8 cellular contexts compared by ENCODE assay signal in genomic region chr13:110137677-110138008, GRCh38.
A peak's percentile ranks its signal among the peaks of the same experiment; 100 is the strongest.
DNase-seq lines count a peak whose midpoint lies in the region; ATAC-seq, FAIRE-seq and TF ChIP-seq lines count a peak whose summit lies in the region.

No MANE protein-coding gene starts in this region.

- peak; percentile 48 to 60; a peak in 4 of 5 replicates for TF ChIP-seq RAD21 in A549 (conservative IDR thresholded peaks at IDR 0.05 in 1 of 2, IDR thresholded peaks at IDR 0.05 in 1 of 2)

- H3K9me3 Mint-ChIP-seq in activated CD8-positive, alpha-beta T cell treated with anti-CD3 and anti-CD28 coated beads, Interleukin-2, amount 10 ng/mL, durations not matched to agents 7 days and 5 days (ENCODE audit: insufficient read depth), result peaks cover 2% of the 10 kb centered on the region
- H3K9me3 Mint-ChIP-seq in progenitor cell of endocrine pancreas (ENCODE audit: low read depth), result peaks cover 6% of the 10 kb centered on the region

- H3K27ac Mint-ChIP-seq in activated CD8-positive, alpha-beta T cell treated with anti-CD3 and anti-CD28 coated beads, Interleukin-2, amount 10 ng/mL, durations not matched to agents 7 days and 5 days, result peak overlapping the region; percentile 73
- H3K27ac Mint-ChIP-seq in progenitor cell of endocrine pancreas, result peak overlapping the region; percentile 93

- CTCF ChIA-PET in A549 (lab: Yijun Ruan, JAX), result interaction anchor here (0.6 to 3.0 kb wide), 5 partner anchors 8 to 1178 kb away, joined by 3 to 11 read pairs (median 6); no protein-coding TSS in a partner anchor
- CTCF ChIA-PET in activated CD8-positive, alpha-beta T cell treated with anti-CD3 and anti-CD28 coated beads, Interleukin-2, amount 10 ng/mL, durations not matched to agents 7 days and 5 days (lab: Charles Lee), result no interaction called here

- H3K27ac ChIP-seq in A549, result peak overlapping the region; percentile 84 to 91

- WGBS in A549 (ENCODE audit: missing lambda C conversion rate), result 0% methylated on average over 8 of the region's 8 CpGs

- ATAC-seq in A549, result peak; percentile 78 to 83
- ATAC-seq in HG02623 (IDR thresholded peaks at IDR 0.05; ENCODE audit: unreplicated experiment), result peak; percentile 67
- ATAC-seq in activated CD8-positive, alpha-beta T cell treated with anti-CD3 and anti-CD28 coated beads, Interleukin-2, amount 10 ng/mL, durations not matched to agents 7 days and 5 days, result peak; percentile 70
- peak; percentile 87 for ATAC-seq in Right ventricle myocardium superior (ENCODE audit: poor library complexity)

- POLR2A ChIA-PET in A549 (lab: Yijun Ruan, JAX), result no interaction called here
- POLR2A ChIA-PET in activated CD8-positive, alpha-beta T cell treated with anti-CD3 and anti-CD28 coated beads, Interleukin-2, amount 10 ng/mL, durations not matched to agents 7 days and 5 days (lab: Charles Lee), result no interaction called here

- peaks cover 36% of the 10 kb centered on the region for H3K27me3 Mint-ChIP-seq in activated CD8-positive, alpha-beta T cell treated with anti-CD3 and anti-CD28 coated beads, Interleukin-2, amount 10 ng/mL, durations not matched to agents 7 days and 5 days (ENCODE audit: low read depth)
- peaks cover 29% of the 10 kb centered on the region for H3K27me3 Mint-ChIP-seq in progenitor cell of endocrine pancreas

- TF ChIP-seq CTCF in A549 (IDR thresholded peaks at IDR 0.05) (peak; percentile 51), GM12874 (IDR thresholded peaks at IDR 0.05; ENCODE audit: insufficient read depth, low read depth, low read length) (peak; percentile 32; the same call in 1 of the 2 replicates), progenitor cell of endocrine pancreas (IDR thresholded peaks at IDR 0.05; ENCODE audit: unreplicated experiment) (peak; percentile 53)

- no peaks in the 10 kb centered on the region for H3K36me3 Mint-ChIP-seq in activated CD8-positive, alpha-beta T cell treated with anti-CD3 and anti-CD28 coated beads, Interleukin-2, amount 10 ng/mL, durations not matched to agents 7 days and 5 days (ENCODE audit: low read depth)
- no peaks in the 10 kb centered on the region for H3K36me3 Mint-ChIP-seq in progenitor cell of endocrine pancreas (ENCODE audit: insufficient read depth)

- H3K4me3 ChIP-seq in A549, result peak overlapping the region; percentile 64

- DNase-seq in A549 (ENCODE audit: low read depth in 1 of 2, low spot score in 1 of 2) (peak; percentile 56 to 63), NCI-H128 (lab: John Stamatoyannopoulos, UW; ENCODE audit: unreplicated experiment) (peak; percentile 46), Right ventricle myocardium superior (peak; percentile 77), progenitor cell of endocrine pancreas (ENCODE audit: low spot score, unreplicated experiment) (no peak), amniotic stem cell (lab: John Stamatoyannopoulos, UW) (no peak)
- DNase-seq in activated CD8-positive, alpha-beta T cell treated with anti-CD3 and anti-CD28 coated beads, Interleukin-2, amount 10 ng/mL, durations not matched to agents 7 days and 5 days, result no peak

- H3K4me1 Mint-ChIP-seq in activated CD8-positive, alpha-beta T cell treated with anti-CD3 and anti-CD28 coated beads, Interleukin-2, amount 10 ng/mL, durations not matched to agents 7 days and 5 days (ENCODE audit: low read depth), result peaks cover 13% of the 10 kb centered on the region
- H3K4me1 Mint-ChIP-seq in progenitor cell of endocrine pancreas (ENCODE audit: low read depth), result peaks cover 14% of the 10 kb centered on the region

- TF ChIP-seq POLR2A in A549 (IDR thresholded peaks at IDR 0.05; ENCODE audit: low read length), result no peak

- H3K4me1 ChIP-seq in A549, result peaks cover 7% of the 10 kb centered on the region; the same call in 1 of the 3 replicates

- no peak for TF ChIP-seq EP300 in A549 (IDR thresholded peaks at IDR 0.05)

- peak overlapping the region; percentile 89 for H3K4me2 ChIP-seq in A549

- no peaks in the 10 kb centered on the region for H3K9me3 ChIP-seq in A549

- H3K4me3 Mint-ChIP-seq in activated CD8-positive, alpha-beta T cell treated with anti-CD3 and anti-CD28 coated beads, Interleukin-2, amount 10 ng/mL, durations not matched to agents 7 days and 5 days, result peak overlapping the region; percentile 75
- peak overlapping the region; percentile 90 for H3K4me3 Mint-ChIP-seq in progenitor cell of endocrine pancreas (ENCODE audit: low read depth)

- FAIRE-seq in A549 (lab: Jason Lieb, UNC), result no peak

- intact Hi-C loops in Right ventricle myocardium superior (cut with DNase I), result no loop called here

TF ChIP-seq in A549, 52 proteins besides CTCF, POLR2A, EP300 and RAD21:
- TF ChIP-seq ESRRA (IDR thresholded peaks at IDR 0.05; ENCODE audit: borderline replicate concordance, low read length) (no peak), POLR2AphosphoS2 (conservative IDR thresholded peaks at IDR 0.05; ENCODE audit: low read length) (no peak), EHF (CRISPR knock-in tag; IDR thresholded peaks at IDR 0.05) (no peak), NFE2L2 (conservative IDR thresholded peaks at IDR 0.05; ENCODE audit: low read length) (no peak), MAX (IDR thresholded peaks at IDR 0.05) (no peak), BHLHE40 (IDR thresholded peaks at IDR 0.05; ENCODE audit: low read depth, low read length) (no peak), KDM5A (IDR thresholded peaks at IDR 0.05) (0 out of 2 replicates have a peak, but pooled peaks have one; percentile 18), PBX3 (IDR thresholded peaks at IDR 0.05) (no peak), HDAC2 (IDR thresholded peaks at IDR 0.05) (no peak), CBX8 (IDR thresholded peaks at IDR 0.05) (no peak), HOXB5 (CRISPR knock-in tag; IDR thresholded peaks at IDR 0.05) (no peak), SMC3 (IDR thresholded peaks at IDR 0.05) (peak; percentile 33; the same call in 2 of the 3 replicates), RFX5 (IDR thresholded peaks at IDR 0.05) (no peak)

Comparison
In these comparisons a context has a peak if more than half of its experiments do, and no peak if none do; other contexts are left out.
1. DNase-seq: peak in A549 (2 of 2), NCI-H128 (single experiment) and Right ventricle myocardium superior (single experiment); none in activated CD8-positive, alpha-beta T cell treated with anti-CD3 and anti-CD28 coated beads, Interleukin-2, amount 10 ng/mL, durations not matched to agents 7 days and 5 days (single experiment), progenitor cell of endocrine pancreas (single experiment) and amniotic stem cell (single experiment).
2. Peak in every context shown above with its lines, with median percentiles within 50 percentile points of each other: ATAC-seq and CTCF ChIP-seq.